ENCODE assay signal across 8 cellular contexts in the genomic region with DNA sequence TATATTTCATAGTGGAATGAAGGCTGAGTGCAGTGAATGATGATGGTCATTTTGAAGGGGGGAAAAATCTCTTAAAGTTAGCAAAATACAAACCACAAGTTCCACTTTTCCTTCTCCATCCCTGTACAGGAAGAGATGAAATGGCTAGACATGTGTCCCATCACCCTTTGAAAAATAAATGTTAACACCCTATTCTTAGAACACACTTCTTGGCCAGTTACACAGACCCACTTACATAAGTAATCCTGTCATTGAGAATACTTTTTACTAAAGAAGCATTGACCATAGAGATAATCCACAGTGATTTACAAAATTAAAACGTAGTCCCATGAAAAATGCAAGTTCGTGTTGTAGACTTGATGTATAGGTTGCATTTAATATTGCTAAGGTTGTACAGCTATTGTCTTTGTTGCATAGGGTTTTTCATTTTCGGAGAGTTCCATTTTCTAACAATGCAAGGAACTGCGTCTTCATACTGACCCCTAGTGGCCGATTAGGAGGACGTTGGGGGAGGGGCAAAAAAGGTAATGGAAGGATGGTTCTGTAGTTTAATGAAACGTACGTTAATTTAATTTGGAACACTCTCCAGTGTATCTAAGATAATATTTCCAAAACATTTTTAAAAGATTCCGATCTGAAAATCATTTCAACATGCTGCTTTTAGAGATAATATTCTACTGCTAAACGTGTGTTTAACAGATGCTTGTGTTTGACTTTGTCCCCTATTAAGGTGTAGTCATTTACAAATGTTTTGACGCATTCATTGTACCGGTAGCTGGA.
DNase-seq lines count a peak whose midpoint lies in the region; ATAC-seq, FAIRE-seq and TF ChIP-seq lines count a peak whose summit lies in the region.

No MANE protein-coding gene starts in this region.

- WGBS in upper lobe of left lung, 2 donors: 6 to 7% methylated on average over 12 of the region's 12 CpGs

- peak; percentile 54 for ATAC-seq in GM18517 (IDR thresholded peaks at IDR 0.05; ENCODE audit: unreplicated experiment)
- peak; percentile 75 to 86 for ATAC-seq in upper lobe of left lung (ENCODE audit: low FRiP score in 2 of 2)

- H3K27ac ChIP-seq in 22Rv1 (no peak overlapping the region), parathyroid adenoma (no peak overlapping the region), upper lobe of left lung (no peak overlapping the region)

- H3K9ac ChIP-seq in parathyroid adenoma: no peak overlapping the region

- no peaks in the 10 kb centered on the region for H3K79me2 ChIP-seq in parathyroid adenoma

- TF ChIP-seq CTCF in 22Rv1 (IDR thresholded peaks at IDR 0.05): peak; percentile 91
- TF ChIP-seq CTCF in LNCAP (IDR thresholded peaks at IDR 0.05): peak; percentile 89
- TF ChIP-seq CTCF in parathyroid adenoma (IDR thresholded peaks at IDR 0.05): peak; percentile 93
- peak; percentile 83 to 91 (median 88) for TF ChIP-seq CTCF in upper lobe of left lung (IDR thresholded peaks at IDR 0.05)

- no peak overlapping the region for H3K4me3 ChIP-seq in parathyroid adenoma (ENCODE audit: low read depth, low read length)
- H3K4me3 ChIP-seq in upper lobe of left lung: no peak overlapping the region

- H3K27me3 ChIP-seq in parathyroid adenoma (ENCODE audit: control insufficient read depth, insufficient read depth, low read length): no peaks in the 10 kb centered on the region
- H3K27me3 ChIP-seq in upper lobe of left lung: no peaks in the 10 kb centered on the region

- peak; percentile 49 for DNase-seq in SIG-M5 treated with dmso at 0.1 percent for 504 hours (lab: John Stamatoyannopoulos, UW; ENCODE audit: unreplicated experiment)
- DNase-seq in activated effector memory CD4-positive, alpha-beta T cell treated with anti-CD3 and anti-CD28 coated beads, Interleukin-2, amount 50 U/mL, for 16 hours: peak; percentile 88
- peak; percentile 45 to 51 for DNase-seq in frontal cortex (ENCODE audit: low spot score in 2 of 2)
- peak in 1 of 2 donors; percentile 33 for DNase-seq in upper lobe of left lung

- H3K4me1 ChIP-seq in parathyroid adenoma (no peaks in the 10 kb centered on the region), upper lobe of left lung (peaks cover 0 to 4% (median 0%) of the 10 kb centered on the region in 4 donors)

- no peaks in the 10 kb centered on the region for H3K36me3 ChIP-seq in parathyroid adenoma (ENCODE audit: control insufficient read depth, insufficient read depth, low read length)
- no peaks in the 10 kb centered on the region for H3K36me3 ChIP-seq in upper lobe of left lung

- no peak overlapping the region for H2AFZ ChIP-seq in parathyroid adenoma

- peak; percentile 91 for FAIRE-seq in frontal cortex (lab: Jason Lieb, UNC)

- no peak for TF ChIP-seq EP300 in upper lobe of left lung (IDR thresholded peaks at IDR 0.05)

- H3K4me2 ChIP-seq in parathyroid adenoma (ENCODE audit: low read length): no peak overlapping the region

- TF ChIP-seq POLR2A in upper lobe of left lung (IDR thresholded peaks at IDR 0.05): no peak

- no peaks in the 10 kb centered on the region for H3K9me3 ChIP-seq in parathyroid adenoma (ENCODE audit: control insufficient read depth, low read length)
- no peaks in the 10 kb centered on the region for H3K9me3 ChIP-seq in upper lobe of left lung
